Comparison of ENCODE assay signal across 8 cellular contexts in the genomic region with DNA sequence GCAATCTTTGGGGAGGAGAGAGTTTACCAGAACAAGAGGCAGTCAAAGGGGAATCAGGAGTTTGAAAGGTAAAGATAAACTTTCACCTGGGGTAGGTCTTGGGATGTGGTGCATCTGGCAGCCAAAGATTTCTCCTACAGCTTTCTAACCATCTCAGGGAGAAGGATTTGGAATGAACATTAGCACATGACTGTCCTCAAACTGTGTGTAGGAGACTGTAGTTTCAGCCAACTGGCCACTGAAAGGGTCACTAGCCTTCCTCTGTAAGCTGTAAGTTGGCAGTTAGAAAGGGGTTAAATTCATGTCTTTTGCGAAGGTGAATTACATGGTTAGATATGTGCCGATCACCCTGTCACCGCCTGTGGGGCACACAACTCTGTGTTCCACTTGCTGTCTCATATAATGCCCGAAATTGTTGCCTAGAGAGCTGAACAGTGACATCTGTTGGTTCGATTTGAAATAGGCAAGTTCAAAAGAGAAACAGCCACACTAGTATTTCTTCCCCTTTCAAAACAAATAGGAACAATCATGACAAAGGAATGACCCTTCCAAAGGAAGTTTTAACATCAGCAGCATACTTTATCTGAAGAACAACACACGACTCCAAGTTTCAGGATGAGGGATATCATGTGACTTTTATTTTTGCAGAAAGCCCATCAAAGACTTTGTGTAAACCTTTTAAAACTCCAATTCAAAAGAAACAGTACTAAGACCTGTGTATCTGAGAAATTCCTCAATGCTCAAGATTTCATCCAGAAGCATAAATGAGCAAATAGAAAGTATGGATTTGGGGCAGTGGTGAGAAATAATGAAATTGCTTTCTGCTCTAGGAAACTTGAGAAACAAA. TPM values are rescaled to one million over a fixed set of nuclear protein-coding genes. Genes with fewer than 3 reads are reported as not detected.
A peak's percentile ranks its signal among the peaks of the same experiment; 100 is the strongest.
DNase-seq lines count a peak whose midpoint lies in the region; ATAC-seq and TF ChIP-seq lines count a peak whose summit lies in the region.

No MANE protein-coding gene starts in this region.

- intact Hi-C loops in activated T-helper 1 cell treated with anti-CD3 and anti-CD28 coated beads, Interleukin-12 subunit alpha, Interleukin-12 subunit beta, Interleukin-2, Interleukin-4 antibody, amounts not matched to agents 30 ng/mL and 10 ng/mL and 1 ng/mL, durations not matched to agents 14 hours and 24 hours and 36 hours (cut with micrococcal nuclease), result loop anchor here (1.0 to 10.0 kb wide), 3 partner anchors 149 to 984 kb away; no protein-coding TSS in a partner anchor
- intact Hi-C loops in prostate gland (cut with DNase I), result loop anchor here (1.0 to 5.0 kb wide), 2 partner anchors 148 to 364 kb away; no protein-coding TSS in a partner anchor

- no peaks in the 10 kb centered on the region for H3K36me3 Mint-ChIP-seq in activated T-helper 1 cell treated with anti-CD3 and anti-CD28 coated beads, Interleukin-12 subunit alpha, Interleukin-12 subunit beta, Interleukin-2, Interleukin-4 antibody, amounts not matched to agents 30 ng/mL and 10 ng/mL and 1 ng/mL, durations not matched to agents 14 hours and 24 hours and 36 hours (ENCODE audit: low read depth)

- no peaks in the 10 kb centered on the region for H3K9me3 Mint-ChIP-seq in activated T-helper 1 cell treated with anti-CD3 and anti-CD28 coated beads, Interleukin-12 subunit alpha, Interleukin-12 subunit beta, Interleukin-2, Interleukin-4 antibody, amounts not matched to agents 30 ng/mL and 10 ng/mL and 1 ng/mL, durations not matched to agents 14 hours and 24 hours and 36 hours

- H3K4me3 Mint-ChIP-seq in activated T-helper 1 cell treated with anti-CD3 and anti-CD28 coated beads, Interleukin-12 subunit alpha, Interleukin-12 subunit beta, Interleukin-2, Interleukin-4 antibody, amounts not matched to agents 30 ng/mL and 10 ng/mL and 1 ng/mL, durations not matched to agents 14 hours and 24 hours and 36 hours, result no peak overlapping the region

- peaks cover 14% of the 10 kb centered on the region for H3K27me3 Mint-ChIP-seq in activated T-helper 1 cell treated with anti-CD3 and anti-CD28 coated beads, Interleukin-12 subunit alpha, Interleukin-12 subunit beta, Interleukin-2, Interleukin-4 antibody, amounts not matched to agents 30 ng/mL and 10 ng/mL and 1 ng/mL, durations not matched to agents 14 hours and 24 hours and 36 hours (ENCODE audit: insufficient read depth)

- ATAC-seq in GM21526 (IDR thresholded peaks at IDR 0.05; ENCODE audit: low FRiP score, unreplicated experiment), result peak; percentile 86

- DNase-seq in ELR (ENCODE audit: low read depth) (peak; percentile 79), HS-27A (ENCODE audit: low read depth) (peak; percentile 42), NOMO-1 treated with DMSO at 0.1 percent for 48 hours (lab: John Stamatoyannopoulos, UW; ENCODE audit: unreplicated experiment) (peak; percentile 42), glomerular endothelial cell (ENCODE audit: extremely low read depth, low read depth, low spot score) (peak; percentile 44), prostate gland (ENCODE audit: low spot score) (peak; percentile 33)
- peak; percentile 13 for DNase-seq in activated T-helper 1 cell treated with anti-CD3 and anti-CD28 coated beads, Interleukin-12 subunit alpha, Interleukin-12 subunit beta, Interleukin-2, Interleukin-4 antibody, amounts not matched to agents 30 ng/mL and 10 ng/mL and 1 ng/mL, durations not matched to agents 14 hours and 24 hours and 36 hours (ENCODE audit: low spot score)
- no peak for DNase-seq in effector CD8-positive, alpha-beta T cell (lab: John Stamatoyannopoulos, UW)

- no peaks in the 10 kb centered on the region for H3K36me3 ChIP-seq in prostate gland

- no peak for TF ChIP-seq POLR2A in prostate gland (IDR thresholded peaks at IDR 0.05)

- no peaks in the 10 kb centered on the region for H3K4me1 Mint-ChIP-seq in activated T-helper 1 cell treated with anti-CD3 and anti-CD28 coated beads, Interleukin-12 subunit alpha, Interleukin-12 subunit beta, Interleukin-2, Interleukin-4 antibody, amounts not matched to agents 30 ng/mL and 10 ng/mL and 1 ng/mL, durations not matched to agents 14 hours and 24 hours and 36 hours (ENCODE audit: low read depth)

- WGBS in prostate gland, result under 1% methylated on average over 6 of the region's 6 CpGs

- H3K27ac Mint-ChIP-seq in activated T-helper 1 cell treated with anti-CD3 and anti-CD28 coated beads, Interleukin-12 subunit alpha, Interleukin-12 subunit beta, Interleukin-2, Interleukin-4 antibody, amounts not matched to agents 30 ng/mL and 10 ng/mL and 1 ng/mL, durations not matched to agents 14 hours and 24 hours and 36 hours, result no peak overlapping the region

- H3K4me1 ChIP-seq in prostate gland (replicated peaks), result no peaks in the 10 kb centered on the region

- H3K27ac ChIP-seq in prostate gland, result no peak overlapping the region

- no peak overlapping the region for H3K4me3 ChIP-seq in prostate gland

- no peaks in the 10 kb centered on the region for H3K27me3 ChIP-seq in prostate gland (replicated peaks; ENCODE audit: insufficient read depth)

- no peaks in the 10 kb centered on the region for H3K9me3 ChIP-seq in prostate gland

- TF ChIP-seq CTCF in prostate gland (IDR thresholded peaks at IDR 0.05), result peak in 3 of 4 experiments; percentile 50 to 77 (median 63)

RNA-seq across cellular contexts. Expression of a gene that starts 1.1 kb away (rescaled TPM):
- not detected in 2 replicates for total RNA-seq in activated T-helper 1 cell treated with anti-CD3 and anti-CD28 coated beads, Interleukin-12 subunit alpha, Interleukin-12 subunit beta, Interleukin-2, Interleukin-4 antibody, amounts not matched to agents 30 ng/mL and 10 ng/mL and 1 ng/mL, durations not matched to agents 14 hours and 24 hours and 36 hours
- not detected in 2 replicates for total RNA-seq in glomerular endothelial cell
- under 1 TPM in 1 of 2 donors, not detected in 1; 0.85 TPM for total RNA-seq in prostate gland
